ENCODE assay signal across 18 cellular contexts in the genomic region with DNA sequence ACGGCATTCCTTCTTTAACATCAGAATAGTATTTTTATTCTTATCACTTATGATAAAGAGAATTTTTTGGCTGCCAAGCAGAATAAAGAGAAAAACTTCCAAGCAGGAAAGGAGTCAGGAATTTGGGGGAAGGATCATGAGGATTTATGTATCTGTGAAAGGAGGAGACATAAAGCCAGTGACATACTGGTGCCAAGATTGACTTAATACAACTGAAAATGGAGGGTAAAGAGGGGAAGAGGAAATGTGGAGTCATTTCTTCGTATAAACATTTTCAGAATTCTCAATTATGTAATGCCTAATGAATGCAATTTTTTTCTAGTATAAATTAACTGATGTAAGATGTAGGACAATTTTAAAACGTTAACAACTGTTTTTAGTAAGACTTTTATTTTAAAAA.
DNase-seq lines count a peak whose midpoint lies in the region; ATAC-seq and TF ChIP-seq lines count a peak whose summit lies in the region.
"Had no signal": no experiment of that assay in that cellular context is flagged by ENCODE, and none has a peak within 500 bp of the region (broad histone marks: within the 10 kb centered on the region; RNA-seq: fewer than 3 reads in every experiment).

No MANE protein-coding gene starts in this region.

- no peak overlapping the region for H2BK20ac ChIP-seq in IMR-90 (ENCODE audit: low read depth, low read length)

- peak overlapping the region; percentile 80; the same call in 1 of the 2 replicates for H3K4me2 ChIP-seq in IMR-90 (ENCODE audit: low read depth, low read length)
- peak overlapping the region; percentile 7 for H3K4me2 ChIP-seq in fibroblast of lung (ENCODE audit: extremely low read depth, insufficient read depth, low read length)
- H3K4me2 ChIP-seq: PC-9 had no signal

- no peak for TF ChIP-seq RAD21 in IMR-90 (IDR thresholded peaks at IDR 0.05; ENCODE audit: low read length)

- intact Hi-C loops in IMR-90 (cut with micrococcal nuclease), result no loop called here

- H3K27me3 Mint-ChIP-seq in activated naive CD4-positive, alpha-beta T cell treated with anti-CD3 and anti-CD28 coated beads, Interleukin-2, amount 50 U/mL, for 24 hours, result no peaks in the 10 kb centered on the region
- H3K27me3 Mint-ChIP-seq in activated naive CD4-positive, alpha-beta T cell treated with anti-CD3 and anti-CD28 coated beads, Interleukin-2, amount 10 ng/mL, durations not matched to agents 7 days and 5 days, result peaks cover 15% of the 10 kb centered on the region
- H3K27me3 Mint-ChIP-seq in nephron progenitor cell (ENCODE audit: low read depth, poor library complexity), result peaks cover 3% of the 10 kb centered on the region
- H3K27me3 Mint-ChIP-seq in stimulated activated memory B cell treated with anti-CD40 and anti-IgM and Interleukin-4, amounts not matched to agents 10 μg/mL and 1 μg/mL and 100 μg/mL, for 72 hours, result no peaks in the 10 kb centered on the region

- H4K91ac ChIP-seq in IMR-90 (ENCODE audit: insufficient read depth, low read depth, low read length), result no peak overlapping the region

- no peak for DNase-seq in activated naive CD4-positive, alpha-beta T cell treated with anti-CD3 and anti-CD28 coated beads, Interleukin-2, amount 10 ng/mL, durations not matched to agents 7 days and 5 days
- DNase-seq in IMR-90 (peak; percentile 69), fibroblast of lung (ENCODE audit: low read depth in 2 of 2) (peak in 1 of 2 donors; percentile 63), nephron progenitor cell (no peak), SKM-1 (lab: John Stamatoyannopoulos, UW; ENCODE audit: unreplicated experiment) (no peak), GM20000 (ENCODE audit: low spot score) (no peak)
- DNase-seq: C1 segment of cervical spinal cord, COR-L47, NCI-H1436 treated with DMSO at 0.1 percent for 48 hours, NCI-H2081, NCI-H2227 treated with DMSO at 0.1 percent for 48 hours, NCI-H69, PC-9 had no signal

- H3K27me3 ChIP-seq in IMR-90 (ENCODE audit: control insufficient read depth, insufficient read depth, low read length) (no peaks in the 10 kb centered on the region), fibroblast of lung (ENCODE audit: control insufficient read depth, insufficient read depth, low read length) (no peaks in the 10 kb centered on the region)

- peak; percentile 32 for ATAC-seq in IMR-90 (ENCODE audit: low read depth)
- no peak for ATAC-seq in stimulated activated memory B cell treated with anti-CD40 and anti-IgM and Interleukin-4, amounts not matched to agents 10 μg/mL and 1 μg/mL and 100 μg/mL, for 72 hours
- ATAC-seq: GM12878, HCT116, K562 had no signal

- H3K4me1 Mint-ChIP-seq in activated naive CD4-positive, alpha-beta T cell treated with anti-CD3 and anti-CD28 coated beads, Interleukin-2, amount 50 U/mL, for 24 hours, result peaks cover 24% of the 10 kb centered on the region
- H3K4me1 Mint-ChIP-seq in activated naive CD4-positive, alpha-beta T cell treated with anti-CD3 and anti-CD28 coated beads, Interleukin-2, amount 10 ng/mL, durations not matched to agents 7 days and 5 days, result no peaks in the 10 kb centered on the region
- no peaks in the 10 kb centered on the region for H3K4me1 Mint-ChIP-seq in nephron progenitor cell
- peaks cover 17% of the 10 kb centered on the region for H3K4me1 Mint-ChIP-seq in stimulated activated memory B cell treated with anti-CD40 and anti-IgM and Interleukin-4, amounts not matched to agents 10 μg/mL and 1 μg/mL and 100 μg/mL, for 72 hours

- no peak overlapping the region for H3K4ac ChIP-seq in IMR-90 (ENCODE audit: low read depth, low read length)

- H4K20me1 ChIP-seq in IMR-90 (ENCODE audit: insufficient read depth, low read length), result no peaks in the 10 kb centered on the region
- H4K20me1 ChIP-seq in fibroblast of lung (ENCODE audit: control insufficient read depth, extremely low read depth, insufficient read depth, low read length), result no peaks in the 10 kb centered on the region

- no peak overlapping the region for H3K9ac ChIP-seq in IMR-90 (ENCODE audit: low read depth, low read length)
- H3K9ac ChIP-seq in fibroblast of lung (ENCODE audit: insufficient read depth, low read length), result no peak overlapping the region

- in situ Hi-C loops in IMR-90 (cut with MboI; ENCODE audit: low sequenced_read_pairs), result no loop called here

- dilution Hi-C loops in IMR-90 (cut with HindIII; ENCODE audit: low sequenced_read_pairs, unreplicated experiment), result no loop called here

- H3K9me1 ChIP-seq in IMR-90 (ENCODE audit: insufficient read depth, low read length), result no peaks in the 10 kb centered on the region

- no peak overlapping the region for H4K8ac ChIP-seq in IMR-90 (ENCODE audit: low read depth in 2 of 2, low read length in 2 of 2)

- H3K23ac ChIP-seq in IMR-90 (ENCODE audit: low read depth, low read length), result no peak overlapping the region

- H3K27ac Mint-ChIP-seq in activated naive CD4-positive, alpha-beta T cell treated with anti-CD3 and anti-CD28 coated beads, Interleukin-2, amount 50 U/mL, for 24 hours, result peak overlapping the region; percentile 51
- H3K27ac Mint-ChIP-seq in activated naive CD4-positive, alpha-beta T cell treated with anti-CD3 and anti-CD28 coated beads, Interleukin-2, amount 10 ng/mL, durations not matched to agents 7 days and 5 days, result no peak overlapping the region
- peak overlapping the region; percentile 21 for H3K27ac Mint-ChIP-seq in nephron progenitor cell
- no peak overlapping the region for H3K27ac Mint-ChIP-seq in stimulated activated memory B cell treated with anti-CD40 and anti-IgM and Interleukin-4, amounts not matched to agents 10 μg/mL and 1 μg/mL and 100 μg/mL, for 72 hours

- H3K56ac ChIP-seq in IMR-90 (ENCODE audit: extremely low read depth, insufficient read depth, low read length), result no peak overlapping the region

- H3K36me3 ChIP-seq in IMR-90 (ENCODE audit: control insufficient read depth, insufficient read depth, low read length) (no peaks in the 10 kb centered on the region), fibroblast of lung (ENCODE audit: control insufficient read depth, insufficient read depth, low read length) (no peaks in the 10 kb centered on the region)

- POLR2A ChIA-PET in IMR-90 (lab: Charles Lee; ENCODE audit: unreplicated experiment), result no interaction called here

- no peak for TF ChIP-seq POLR2A in IMR-90 (IDR thresholded peaks at IDR 0.05; ENCODE audit: low read depth, low read length)

- H3K18ac ChIP-seq in IMR-90 (ENCODE audit: low read depth, low read length), result no peak overlapping the region

- H3K27ac ChIP-seq in IMR-90 (ENCODE audit: insufficient read depth, low read length) (no peak overlapping the region), fibroblast of lung (ENCODE audit: insufficient read depth, low read length) (no peak overlapping the region)
- H3K27ac ChIP-seq: PC-9 had no signal

- H3K36me3 Mint-ChIP-seq in activated naive CD4-positive, alpha-beta T cell treated with anti-CD3 and anti-CD28 coated beads, Interleukin-2, amount 50 U/mL, for 24 hours, result peaks cover 3% of the 10 kb centered on the region
- peaks cover 22% of the 10 kb centered on the region for H3K36me3 Mint-ChIP-seq in activated naive CD4-positive, alpha-beta T cell treated with anti-CD3 and anti-CD28 coated beads, Interleukin-2, amount 10 ng/mL, durations not matched to agents 7 days and 5 days
- H3K36me3 Mint-ChIP-seq in nephron progenitor cell (ENCODE audit: low read depth), result peaks cover 5% of the 10 kb centered on the region
- peaks cover 12% of the 10 kb centered on the region for H3K36me3 Mint-ChIP-seq in stimulated activated memory B cell treated with anti-CD40 and anti-IgM and Interleukin-4, amounts not matched to agents 10 μg/mL and 1 μg/mL and 100 μg/mL, for 72 hours

- TF ChIP-seq CTCF in IMR-90 (conservative IDR thresholded peaks at IDR 0.05; ENCODE audit: low read depth, low read length), result no peak
- no peak for TF ChIP-seq CTCF in fibroblast of lung (conservative IDR thresholded peaks at IDR 0.05 in 1 of 2, IDR thresholded peaks at IDR 0.05 in 1 of 2; ENCODE audit: low read depth in 1 of 2, low read length in 2 of 2)
- TF ChIP-seq CTCF in nephron progenitor cell (IDR thresholded peaks at IDR 0.05), result no peak
- TF ChIP-seq CTCF in GM20000 (IDR thresholded peaks at IDR 0.05; ENCODE audit: extremely low read depth, missing control alignments), result no peak

- H3K9me3 Mint-ChIP-seq in activated naive CD4-positive, alpha-beta T cell treated with anti-CD3 and anti-CD28 coated beads, Interleukin-2, amount 50 U/mL, for 24 hours, result no peaks in the 10 kb centered on the region
- no peaks in the 10 kb centered on the region for H3K9me3 Mint-ChIP-seq in activated naive CD4-positive, alpha-beta T cell treated with anti-CD3 and anti-CD28 coated beads, Interleukin-2, amount 10 ng/mL, durations not matched to agents 7 days and 5 days
- no peaks in the 10 kb centered on the region for H3K9me3 Mint-ChIP-seq in nephron progenitor cell
- no peaks in the 10 kb centered on the region for H3K9me3 Mint-ChIP-seq in stimulated activated memory B cell treated with anti-CD40 and anti-IgM and Interleukin-4, amounts not matched to agents 10 μg/mL and 1 μg/mL and 100 μg/mL, for 72 hours

- H3K4me3 ChIP-seq in IMR-90 (ENCODE audit: insufficient read depth, low read depth, low read length), result no peak overlapping the region
- H3K4me3 ChIP-seq in fibroblast of lung (replicated peaks in 1 of 4; ENCODE audit: control extremely low read depth in 1 of 4, insufficient read depth in 1 of 4, low read depth in 3 of 4, low read length in 4 of 4), result no peak overlapping the region
- H3K4me3 ChIP-seq: GM12878, K562, PC-9 had no signal

- BruUV-seq in IMR-90 (replicated peaks; lab: Mats Ljungman, UMichigan), result no TSS peak

- H2AFZ ChIP-seq in IMR-90 (replicated peaks; ENCODE audit: low read length, poor library complexity), result no peak overlapping the region
- no peak overlapping the region for H2AFZ ChIP-seq in fibroblast of lung (ENCODE audit: low read length)
- H2AFZ ChIP-seq: PC-9 had no signal

- CTCF ChIA-PET in activated naive CD4-positive, alpha-beta T cell treated with anti-CD3 and anti-CD28 coated beads, Interleukin-2, amount 10 ng/mL, durations not matched to agents 7 days and 5 days (lab: Charles Lee), result no interaction called here
- CTCF ChIA-PET in IMR-90 (lab: Yijun Ruan, JAX), result no interaction called here

- H2BK5ac ChIP-seq in IMR-90 (ENCODE audit: low read depth, low read length, poor library complexity, severe bottlenecking), result no peak overlapping the region

- H2BK15ac ChIP-seq in IMR-90 (ENCODE audit: low read depth, low read length), result no peak overlapping the region

- no peak overlapping the region for H3K4me3 Mint-ChIP-seq in activated naive CD4-positive, alpha-beta T cell treated with anti-CD3 and anti-CD28 coated beads, Interleukin-2, amount 50 U/mL, for 24 hours
- no peak overlapping the region for H3K4me3 Mint-ChIP-seq in activated naive CD4-positive, alpha-beta T cell treated with anti-CD3 and anti-CD28 coated beads, Interleukin-2, amount 10 ng/mL, durations not matched to agents 7 days and 5 days
- no peak overlapping the region for H3K4me3 Mint-ChIP-seq in nephron progenitor cell
- no peak overlapping the region for H3K4me3 Mint-ChIP-seq in stimulated activated memory B cell treated with anti-CD40 and anti-IgM and Interleukin-4, amounts not matched to agents 10 μg/mL and 1 μg/mL and 100 μg/mL, for 72 hours

- H3K9me3 ChIP-seq in IMR-90 (ENCODE audit: control insufficient read depth, insufficient read depth, low read length) (no peaks in the 10 kb centered on the region), fibroblast of lung (ENCODE audit: control insufficient read depth, insufficient read depth, low read depth, low read length) (no peaks in the 10 kb centered on the region)

- H3K4me1 ChIP-seq in IMR-90 (ENCODE audit: control insufficient read depth, insufficient read depth, low read length), result no peaks in the 10 kb centered on the region; the same call in 1 of the 2 replicates
- peaks cover 8% of the 10 kb centered on the region for H3K4me1 ChIP-seq in fibroblast of lung (ENCODE audit: control insufficient read depth, extremely low read depth, insufficient read depth, low read length)

- no peak overlapping the region for H4K5ac ChIP-seq in IMR-90 (ENCODE audit: low read depth, low read length)

- H2AK5ac ChIP-seq in IMR-90 (ENCODE audit: low read depth, low read length), result no peak overlapping the region

- no peak overlapping the region for H3K14ac ChIP-seq in IMR-90 (replicated peaks; ENCODE audit: low read depth, low read length)

- H3K79me2 ChIP-seq in fibroblast of lung (ENCODE audit: control insufficient read depth, insufficient read depth, low read length), result no peaks in the 10 kb centered on the region

- H3K79me1 ChIP-seq in IMR-90 (ENCODE audit: low read depth in 1 of 2, low read length in 2 of 2), result no peaks in the 10 kb centered on the region

- H2BK120ac ChIP-seq in IMR-90 (ENCODE audit: low read depth, low read length), result no peak overlapping the region

- WGBS in IMR-90 (ENCODE audit: extremely low coverage in 2 of 2, insufficient read length in 1 of 2), 2 experiments, result no CpG with 5 or more reads among the region's 3 CpGs

- no peak overlapping the region for H2AK9ac ChIP-seq in IMR-90 (replicated peaks; ENCODE audit: low read depth, low read length, poor library complexity)

Comparison
In these comparisons a context has a peak if more than half of its experiments do, and no peak if none do; other contexts are left out.
1. H3K27ac Mint-ChIP-seq: peak in activated naive CD4-positive, alpha-beta T cell treated with anti-CD3 and anti-CD28 coated beads, Interleukin-2, amount 50 U/mL, for 24 hours (single experiment) and nephron progenitor cell (single experiment); none in activated naive CD4-positive, alpha-beta T cell treated with anti-CD3 and anti-CD28 coated beads, Interleukin-2, amount 10 ng/mL, durations not matched to agents 7 days and 5 days (single experiment) and stimulated activated memory B cell treated with anti-CD40 and anti-IgM and Interleukin-4, amounts not matched to agents 10 μg/mL and 1 μg/mL and 100 μg/mL, for 72 hours (single experiment).